28 cellular contexts compared by ENCODE assay signal in the genomic region with DNA sequence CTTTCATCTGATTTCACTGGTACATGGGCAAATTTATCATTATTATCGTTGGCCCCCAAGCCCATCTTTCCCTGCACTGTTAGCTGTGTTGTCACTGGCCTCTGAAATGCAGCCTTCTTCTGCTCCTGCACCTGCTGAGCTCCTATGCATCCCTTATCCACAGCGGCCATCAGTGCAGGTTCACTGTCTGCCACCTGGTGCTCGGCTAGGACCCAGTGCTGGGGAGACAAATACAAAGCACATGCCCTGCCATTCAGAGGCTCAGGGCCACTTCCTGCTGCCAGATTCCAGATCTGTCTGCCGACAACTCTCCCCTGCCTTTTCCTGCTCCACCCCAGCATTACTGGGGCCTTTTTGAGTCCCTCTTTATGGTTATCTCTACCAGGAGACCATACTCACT.
"Had no signal": no experiment of that assay in that cellular context is flagged by ENCODE, and none has a peak within 500 bp of the region (broad histone marks: within the 10 kb centered on the region; RNA-seq: fewer than 3 reads in every experiment).

No MANE protein-coding gene starts in this region.

- H2AFZ ChIP-seq: PC-9 had no signal

- H3K27ac ChIP-seq: cardiac muscle cell, PC-9, RWPE1, VCaP had no signal

- H3K27me3 ChIP-seq: cardiac muscle cell had no signal

- DNase-seq: activated CD4-positive, alpha-beta T cell treated with anti-CD3 and anti-CD28 coated beads for 1 hour; activated CD4-positive, alpha-beta T cell treated with anti-CD3 and anti-CD28 coated beads, Interleukin-2, amount 10 ng/mL, durations not matched to agents 7 days and 5 days; activated CD4-positive, alpha-beta T cell treated with anti-CD3 and anti-CD28 coated beads, Interleukin-2, amount 50 U/mL, for 48 hours; activated CD4-positive, CD25-positive, alpha-beta regulatory T cell; activated CD8-positive, alpha-beta T cell treated with anti-CD3 and anti-CD28 coated beads, Interleukin-2, amount 10 ng/mL, durations not matched to agents 7 days and 5 days; activated gamma-delta T cell treated with Interleukin-2 at 50 U/mL for 16 hours; activated naive CD4-positive, alpha-beta T cell treated with anti-CD3 and anti-CD28 coated beads, Interleukin-2, amount 10 ng/mL, durations not matched to agents 7 days and 5 days; activated naive CD8-positive, alpha-beta T cell treated with anti-CD3 and anti-CD28 coated beads, Interleukin-2, amount 50 U/mL, for 24 hours; activated T-cell treated with anti-CD3 and anti-CD28 coated beads, Interleukin-2, amount 50 U/mL, for 4 hours; anterior cingulate cortex; Karpas-422; KBM-7; NCI-H1048; NCI-H1105 treated with DMSO at 0.1 percent for 48 hours; NCI-H1436; NCI-H187 treated with DMSO at 0.1 percent for 48 hours; NCI-H2081; NCI-H345; NCI-H524 treated with DMSO at 0.1 percent for 48 hours; NK-92 treated with Interleukin-12 subunit alpha and Interleukin-12 subunit beta, amount 100 ng/mL, for 24 hours; PC-9; SIG-M5; T-helper 1 cell; T-helper 2 cell; T-helper 9 cell had no signal

- H3K4me2 ChIP-seq: PC-9 had no signal

- H3K4me3 ChIP-seq: cardiac muscle cell, PC-9 had no signal

- H3K36me3 ChIP-seq: cardiac muscle cell had no signal
